Comparison of ENCODE assay signal across 1 cellular context in the genomic region with DNA sequence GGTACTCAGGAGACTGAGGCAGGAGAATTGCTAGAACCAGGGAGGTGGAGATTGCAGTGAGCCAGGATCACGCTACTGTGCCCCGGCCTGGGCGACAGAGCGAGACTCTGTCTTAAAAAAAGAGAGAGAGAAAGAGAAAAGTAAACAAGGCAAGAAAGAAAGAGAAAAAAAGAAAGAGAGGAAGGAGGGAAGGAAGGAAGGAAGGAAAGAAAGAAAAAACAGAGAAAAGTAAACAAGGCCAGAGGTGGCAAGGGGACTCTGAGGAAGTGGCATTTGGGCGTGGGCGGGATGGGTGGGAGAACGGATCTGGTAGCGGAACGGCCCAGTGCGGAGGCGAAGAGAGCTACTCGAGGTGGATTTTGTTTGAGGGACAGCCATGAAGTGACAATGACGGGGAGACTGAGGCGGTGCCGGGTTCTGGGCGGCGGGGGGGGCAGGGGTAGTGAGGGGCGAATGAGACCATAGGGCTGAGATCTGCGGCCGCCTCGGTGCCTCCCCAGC.
TF ChIP-seq lines count a peak whose summit lies in the region.

No MANE protein-coding gene starts in this region.

TF ChIP-seq in GM12878, 131 proteins besides CTCF, POLR2A, EP300 and RAD21 (continued from another document):
- TF ChIP-seq, protein P1, sequence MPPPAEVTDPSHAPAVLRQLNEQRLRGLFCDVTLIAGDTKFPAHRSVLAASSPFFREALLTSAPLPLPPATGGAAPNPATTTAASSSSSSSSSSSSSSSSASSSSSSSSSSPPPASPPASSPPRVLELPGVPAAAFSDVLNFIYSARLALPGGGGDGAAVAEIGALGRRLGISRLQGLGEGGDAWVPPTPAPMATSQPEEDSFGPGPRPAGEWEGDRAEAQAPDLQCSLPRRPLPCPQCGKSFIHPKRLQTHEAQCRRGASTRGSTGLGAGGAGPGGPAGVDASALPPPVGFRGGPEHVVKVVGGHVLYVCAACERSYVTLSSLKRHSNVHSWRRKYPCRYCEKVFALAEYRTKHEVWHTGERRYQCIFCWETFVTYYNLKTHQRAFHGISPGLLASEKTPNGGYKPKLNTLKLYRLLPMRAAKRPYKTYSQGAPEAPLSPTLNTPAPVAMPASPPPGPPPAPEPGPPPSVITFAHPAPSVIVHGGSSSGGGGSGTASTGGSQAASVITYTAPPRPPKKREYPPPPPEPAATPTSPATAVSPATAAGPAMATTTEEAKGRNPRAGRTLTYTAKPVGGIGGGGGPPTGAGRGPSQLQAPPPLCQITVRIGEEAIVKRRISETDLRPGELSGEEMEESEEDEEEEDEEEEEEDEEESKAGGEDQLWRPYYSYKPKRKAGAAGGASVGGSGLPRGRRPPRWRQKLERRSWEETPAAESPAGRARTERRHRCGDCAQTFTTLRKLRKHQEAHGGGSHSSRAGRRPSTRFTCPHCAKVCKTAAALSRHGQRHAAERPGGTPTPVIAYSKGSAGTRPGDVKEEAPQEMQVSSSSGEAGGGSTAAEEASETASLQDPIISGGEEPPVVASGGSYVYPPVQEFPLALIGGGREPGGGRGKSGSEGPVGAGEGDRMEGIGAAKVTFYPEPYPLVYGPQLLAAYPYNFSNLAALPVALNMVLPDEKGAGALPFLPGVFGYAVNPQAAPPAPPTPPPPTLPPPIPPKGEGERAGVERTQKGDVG (CRISPR knock-in tag; IDR thresholded peaks at IDR 0.05): no peak
- peak; percentile 75 for TF ChIP-seq FOXK2 (IDR thresholded peaks at IDR 0.05)
- TF ChIP-seq, protein P2, sequence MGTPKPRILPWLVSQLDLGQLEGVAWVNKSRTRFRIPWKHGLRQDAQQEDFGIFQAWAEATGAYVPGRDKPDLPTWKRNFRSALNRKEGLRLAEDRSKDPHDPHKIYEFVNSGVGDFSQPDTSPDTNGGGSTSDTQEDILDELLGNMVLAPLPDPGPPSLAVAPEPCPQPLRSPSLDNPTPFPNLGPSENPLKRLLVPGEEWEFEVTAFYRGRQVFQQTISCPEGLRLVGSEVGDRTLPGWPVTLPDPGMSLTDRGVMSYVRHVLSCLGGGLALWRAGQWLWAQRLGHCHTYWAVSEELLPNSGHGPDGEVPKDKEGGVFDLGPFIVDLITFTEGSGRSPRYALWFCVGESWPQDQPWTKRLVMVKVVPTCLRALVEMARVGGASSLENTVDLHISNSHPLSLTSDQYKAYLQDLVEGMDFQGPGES (IDR thresholded peaks at IDR 0.05): no peak
- TF ChIP-seq ETV6 (conservative IDR thresholded peaks at IDR 0.05 in 1 of 2, IDR thresholded peaks at IDR 0.05 in 1 of 2; ENCODE audit: borderline replicate concordance in 1 of 2, low read depth in 1 of 2): no peak
- TF ChIP-seq RB1 (IDR thresholded peaks at IDR 0.05; ENCODE audit: borderline replicate concordance): no peak
- TF ChIP-seq SUZ12 (IDR thresholded peaks at IDR 0.05; ENCODE audit: unreplicated experiment): no peak
- TF ChIP-seq KDM1A (IDR thresholded peaks at IDR 0.05; ENCODE audit: borderline replicate concordance): no peak
- no peak for TF ChIP-seq ASH2L (IDR thresholded peaks at IDR 0.05; ENCODE audit: borderline replicate concordance, low read depth)
- TF ChIP-seq, protein P3, sequence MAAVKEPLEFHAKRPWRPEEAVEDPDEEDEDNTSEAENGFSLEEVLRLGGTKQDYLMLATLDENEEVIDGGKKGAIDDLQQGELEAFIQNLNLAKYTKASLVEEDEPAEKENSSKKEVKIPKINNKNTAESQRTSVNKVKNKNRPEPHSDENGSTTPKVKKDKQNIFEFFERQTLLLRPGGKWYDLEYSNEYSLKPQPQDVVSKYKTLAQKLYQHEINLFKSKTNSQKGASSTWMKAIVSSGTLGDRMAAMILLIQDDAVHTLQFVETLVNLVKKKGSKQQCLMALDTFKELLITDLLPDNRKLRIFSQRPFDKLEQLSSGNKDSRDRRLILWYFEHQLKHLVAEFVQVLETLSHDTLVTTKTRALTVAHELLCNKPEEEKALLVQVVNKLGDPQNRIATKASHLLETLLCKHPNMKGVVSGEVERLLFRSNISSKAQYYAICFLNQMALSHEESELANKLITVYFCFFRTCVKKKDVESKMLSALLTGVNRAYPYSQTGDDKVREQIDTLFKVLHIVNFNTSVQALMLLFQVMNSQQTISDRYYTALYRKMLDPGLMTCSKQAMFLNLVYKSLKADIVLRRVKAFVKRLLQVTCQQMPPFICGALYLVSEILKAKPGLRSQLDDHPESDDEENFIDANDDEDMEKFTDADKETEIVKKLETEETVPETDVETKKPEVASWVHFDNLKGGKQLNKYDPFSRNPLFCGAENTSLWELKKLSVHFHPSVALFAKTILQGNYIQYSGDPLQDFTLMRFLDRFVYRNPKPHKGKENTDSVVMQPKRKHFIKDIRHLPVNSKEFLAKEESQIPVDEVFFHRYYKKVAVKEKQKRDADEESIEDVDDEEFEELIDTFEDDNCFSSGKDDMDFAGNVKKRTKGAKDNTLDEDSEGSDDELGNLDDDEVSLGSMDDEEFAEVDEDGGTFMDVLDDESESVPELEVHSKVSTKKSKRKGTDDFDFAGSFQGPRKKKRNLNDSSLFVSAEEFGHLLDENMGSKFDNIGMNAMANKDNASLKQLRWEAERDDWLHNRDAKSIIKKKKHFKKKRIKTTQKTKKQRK (IDR thresholded peaks at IDR 0.05; ENCODE audit: low read depth, low read length): no peak
- TF ChIP-seq, protein P4, sequence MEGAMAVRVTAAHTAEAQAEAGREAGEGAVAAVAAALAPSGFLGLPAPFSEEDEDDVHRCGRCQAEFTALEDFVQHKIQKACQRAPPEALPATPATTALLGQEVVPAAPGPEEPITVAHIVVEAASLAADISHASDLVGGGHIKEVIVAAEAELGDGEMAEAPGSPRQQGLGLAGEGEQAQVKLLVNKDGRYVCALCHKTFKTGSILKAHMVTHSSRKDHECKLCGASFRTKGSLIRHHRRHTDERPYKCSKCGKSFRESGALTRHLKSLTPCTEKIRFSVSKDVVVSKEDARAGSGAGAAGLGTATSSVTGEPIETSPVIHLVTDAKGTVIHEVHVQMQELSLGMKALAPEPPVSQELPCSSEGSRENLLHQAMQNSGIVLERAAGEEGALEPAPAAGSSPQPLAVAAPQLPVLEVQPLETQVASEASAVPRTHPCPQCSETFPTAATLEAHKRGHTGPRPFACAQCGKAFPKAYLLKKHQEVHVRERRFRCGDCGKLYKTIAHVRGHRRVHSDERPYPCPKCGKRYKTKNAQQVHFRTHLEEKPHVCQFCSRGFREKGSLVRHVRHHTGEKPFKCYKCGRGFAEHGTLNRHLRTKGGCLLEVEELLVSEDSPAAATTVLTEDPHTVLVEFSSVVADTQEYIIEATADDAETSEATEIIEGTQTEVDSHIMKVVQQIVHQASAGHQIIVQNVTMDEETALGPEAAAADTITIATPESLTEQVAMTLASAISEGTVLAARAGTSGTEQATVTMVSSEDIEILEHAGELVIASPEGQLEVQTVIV (IDR thresholded peaks at IDR 0.05; ENCODE audit: borderline replicate concordance, partially characterized antibody): no peak
- TF ChIP-seq, protein P5, sequence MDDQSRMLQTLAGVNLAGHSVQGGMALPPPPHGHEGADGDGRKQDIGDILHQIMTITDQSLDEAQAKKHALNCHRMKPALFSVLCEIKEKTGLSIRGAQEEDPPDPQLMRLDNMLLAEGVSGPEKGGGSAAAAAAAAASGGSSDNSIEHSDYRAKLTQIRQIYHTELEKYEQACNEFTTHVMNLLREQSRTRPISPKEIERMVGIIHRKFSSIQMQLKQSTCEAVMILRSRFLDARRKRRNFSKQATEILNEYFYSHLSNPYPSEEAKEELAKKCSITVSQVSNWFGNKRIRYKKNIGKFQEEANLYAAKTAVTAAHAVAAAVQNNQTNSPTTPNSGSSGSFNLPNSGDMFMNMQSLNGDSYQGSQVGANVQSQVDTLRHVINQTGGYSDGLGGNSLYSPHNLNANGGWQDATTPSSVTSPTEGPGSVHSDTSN (IDR thresholded peaks at IDR 0.05; ENCODE audit: insufficient replicate concordance, low read depth, low read length): peak; percentile 61
- no peak for TF ChIP-seq CHD2 (IDR thresholded peaks at IDR 0.05; ENCODE audit: borderline replicate concordance, low read depth, low read length)
- no peak for TF ChIP-seq ZNF274 (IDR thresholded peaks at IDR 0.05; ENCODE audit: insufficient read depth, insufficient read length)
- TF ChIP-seq TCF12 (IDR thresholded peaks at IDR 0.05; ENCODE audit: low read depth, low read length): no peak
- no peak for TF ChIP-seq TAF1 (IDR thresholded peaks at IDR 0.05; ENCODE audit: borderline replicate concordance, low read depth, low read length)
- no peak for TF ChIP-seq NR2C1 (IDR thresholded peaks at IDR 0.05)
- TF ChIP-seq, protein P6, sequence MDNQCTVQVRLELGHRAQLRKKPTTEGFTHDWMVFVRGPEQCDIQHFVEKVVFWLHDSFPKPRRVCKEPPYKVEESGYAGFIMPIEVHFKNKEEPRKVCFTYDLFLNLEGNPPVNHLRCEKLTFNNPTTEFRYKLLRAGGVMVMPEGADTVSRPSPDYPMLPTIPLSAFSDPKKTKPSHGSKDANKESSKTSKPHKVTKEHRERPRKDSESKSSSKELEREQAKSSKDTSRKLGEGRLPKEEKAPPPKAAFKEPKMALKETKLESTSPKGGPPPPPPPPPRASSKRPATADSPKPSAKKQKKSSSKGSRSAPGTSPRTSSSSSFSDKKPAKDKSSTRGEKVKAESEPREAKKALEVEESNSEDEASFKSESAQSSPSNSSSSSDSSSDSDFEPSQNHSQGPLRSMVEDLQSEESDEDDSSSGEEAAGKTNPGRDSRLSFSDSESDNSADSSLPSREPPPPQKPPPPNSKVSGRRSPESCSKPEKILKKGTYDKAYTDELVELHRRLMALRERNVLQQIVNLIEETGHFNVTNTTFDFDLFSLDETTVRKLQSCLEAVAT (IDR thresholded peaks at IDR 0.05): 0 out of 2 replicates have a peak, but pooled peaks have one; percentile 36
- no peak for TF ChIP-seq ZSCAN29 (IDR thresholded peaks at IDR 0.05)
- TF ChIP-seq, protein P7, sequence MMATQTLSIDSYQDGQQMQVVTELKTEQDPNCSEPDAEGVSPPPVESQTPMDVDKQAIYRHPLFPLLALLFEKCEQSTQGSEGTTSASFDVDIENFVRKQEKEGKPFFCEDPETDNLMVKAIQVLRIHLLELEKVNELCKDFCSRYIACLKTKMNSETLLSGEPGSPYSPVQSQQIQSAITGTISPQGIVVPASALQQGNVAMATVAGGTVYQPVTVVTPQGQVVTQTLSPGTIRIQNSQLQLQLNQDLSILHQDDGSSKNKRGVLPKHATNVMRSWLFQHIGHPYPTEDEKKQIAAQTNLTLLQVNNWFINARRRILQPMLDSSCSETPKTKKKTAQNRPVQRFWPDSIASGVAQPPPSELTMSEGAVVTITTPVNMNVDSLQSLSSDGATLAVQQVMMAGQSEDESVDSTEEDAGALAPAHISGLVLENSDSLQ (IDR thresholded peaks at IDR 0.05): peak; percentile 74
- no peak for TF ChIP-seq POLR2AphosphoS5 (IDR thresholded peaks at IDR 0.05; ENCODE audit: low read length)
- peak; percentile 34 to 41; a peak in 2 of 4 replicates for TF ChIP-seq IKZF2 (IDR thresholded peaks at IDR 0.05)
- TF ChIP-seq ATF7 (IDR thresholded peaks at IDR 0.05; ENCODE audit: low read depth): 0 out of 2 replicates have a peak, but pooled peaks have one; percentile 18
- TF ChIP-seq SPI1 (IDR thresholded peaks at IDR 0.05; ENCODE audit: borderline replicate concordance, insufficient read depth, low read depth, low read length): peak; percentile 18; the same call in 1 of the 2 replicates
- no peak for TF ChIP-seq CEBPB (IDR thresholded peaks at IDR 0.05; ENCODE audit: borderline replicate concordance in 1 of 2, low read depth in 2 of 2, low read length in 2 of 2)
- no peak for TF ChIP-seq PAX8 (IDR thresholded peaks at IDR 0.05)
- TF ChIP-seq SIX5 (IDR thresholded peaks at IDR 0.05; ENCODE audit: low read depth, low read length, severe bottlenecking): no peak
- TF ChIP-seq CHD1 (IDR thresholded peaks at IDR 0.05; ENCODE audit: low read depth, low read length): no peak
- no peak for TF ChIP-seq HCFC1 (IDR thresholded peaks at IDR 0.05; ENCODE audit: low read length)
- 0 out of 2 replicates have a peak, but pooled peaks have one; percentile 43 for TF ChIP-seq HDGF (IDR thresholded peaks at IDR 0.05)
- no peak for TF ChIP-seq TBL1XR1 (IDR thresholded peaks at IDR 0.05; ENCODE audit: low read depth, low read length)
- no peak for TF ChIP-seq IKZF1 (conservative IDR thresholded peaks at IDR 0.05)
- TF ChIP-seq, protein P8, sequence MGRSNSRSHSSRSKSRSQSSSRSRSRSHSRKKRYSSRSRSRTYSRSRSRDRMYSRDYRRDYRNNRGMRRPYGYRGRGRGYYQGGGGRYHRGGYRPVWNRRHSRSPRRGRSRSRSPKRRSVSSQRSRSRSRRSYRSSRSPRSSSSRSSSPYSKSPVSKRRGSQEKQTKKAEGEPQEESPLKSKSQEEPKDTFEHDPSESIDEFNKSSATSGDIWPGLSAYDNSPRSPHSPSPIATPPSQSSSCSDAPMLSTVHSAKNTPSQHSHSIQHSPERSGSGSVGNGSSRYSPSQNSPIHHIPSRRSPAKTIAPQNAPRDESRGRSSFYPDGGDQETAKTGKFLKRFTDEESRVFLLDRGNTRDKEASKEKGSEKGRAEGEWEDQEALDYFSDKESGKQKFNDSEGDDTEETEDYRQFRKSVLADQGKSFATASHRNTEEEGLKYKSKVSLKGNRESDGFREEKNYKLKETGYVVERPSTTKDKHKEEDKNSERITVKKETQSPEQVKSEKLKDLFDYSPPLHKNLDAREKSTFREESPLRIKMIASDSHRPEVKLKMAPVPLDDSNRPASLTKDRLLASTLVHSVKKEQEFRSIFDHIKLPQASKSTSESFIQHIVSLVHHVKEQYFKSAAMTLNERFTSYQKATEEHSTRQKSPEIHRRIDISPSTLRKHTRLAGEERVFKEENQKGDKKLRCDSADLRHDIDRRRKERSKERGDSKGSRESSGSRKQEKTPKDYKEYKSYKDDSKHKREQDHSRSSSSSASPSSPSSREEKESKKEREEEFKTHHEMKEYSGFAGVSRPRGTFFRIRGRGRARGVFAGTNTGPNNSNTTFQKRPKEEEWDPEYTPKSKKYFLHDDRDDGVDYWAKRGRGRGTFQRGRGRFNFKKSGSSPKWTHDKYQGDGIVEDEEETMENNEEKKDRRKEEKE (IDR thresholded peaks at IDR 0.05): no peak
- no peak for TF ChIP-seq WRNIP1 (IDR thresholded peaks at IDR 0.05; ENCODE audit: borderline replicate concordance, low read depth, low read length)
TF ChIP-seq in GM12878: peak in this region for 11.
